Comparison of ENCODE assay signal across 2 cellular contexts in genomic region chr10:42646214-42646613, GRCh38.
TF ChIP-seq lines count a peak whose summit lies in the region.

No MANE protein-coding gene starts in this region.

TF ChIP-seq in K562, 482 proteins besides CTCF, POLR2A, EP300 and RAD21 (continued from another document and continues in another):
- TF ChIP-seq PTRF (tag; IDR thresholded peaks at IDR 0.05) (peak; percentile 24; the same call in 1 of the 2 replicates), PYGO2 (tag; IDR thresholded peaks at IDR 0.05) (peak; percentile 53; the same call in 1 of the 2 replicates), STAG1 (CRISPR knock-in tag; IDR thresholded peaks at IDR 0.05; ENCODE audit: borderline replicate concordance) (no peak), L3MBTL2 (IDR thresholded peaks at IDR 0.05) (peak; percentile 80), BHLHE40 (IDR thresholded peaks at IDR 0.05; ENCODE audit: low read length) (peak; percentile 34; the same call in 1 of the 2 replicates), HDGF (IDR thresholded peaks at IDR 0.05) (0 out of 2 replicates have a peak, but pooled peaks have one; percentile 2), ZNF584 (CRISPR knock-in tag; IDR thresholded peaks at IDR 0.05; ENCODE audit: low read depth) (0 out of 2 replicates have a peak, but pooled peaks have one; percentile 61), PURB (CRISPR knock-in tag; IDR thresholded peaks at IDR 0.05; ENCODE audit: low read depth) (0 out of 2 replicates have a peak, but pooled peaks have one; percentile 33), MLLT1 (IDR thresholded peaks at IDR 0.05) (0 out of 4 replicates have a peak, but pooled peaks of 1 of the 2 experiments have one; percentile 8), ZNF644 (tag; IDR thresholded peaks at IDR 0.05; ENCODE audit: low read depth) (0 out of 2 replicates have a peak, but pooled peaks have one; percentile 18), ATF3 (IDR thresholded peaks at IDR 0.05) (no peak), ATF3 (CRISPR knock-in tag; conservative IDR thresholded peaks at IDR 0.05) (no peak)

TF ChIP-seq in SK-N-SH treated with all-trans-retinoic acid at 6 μM for 48 hours, 23 proteins besides CTCF, POLR2A, EP300 and RAD21 (continued from another document):
- TF ChIP-seq ZFP3 (CRISPR knock-in tag; IDR thresholded peaks at IDR 0.05) (no peak), BACH2 (CRISPR knock-in tag; IDR thresholded peaks at IDR 0.05; ENCODE audit: borderline replicate concordance) (no peak), ZC3H10 (CRISPR knock-in tag; IDR thresholded peaks at IDR 0.05) (no peak), ZNF8 (CRISPR knock-in tag; IDR thresholded peaks at IDR 0.05) (no peak)
